1 cellular context compared by ENCODE assay signal in genomic region chr17:82118178-82118814, GRCh38.
TF ChIP-seq lines count a peak whose summit lies in the region.

No MANE protein-coding gene starts in this region.

TF ChIP-seq in PFSK-1, 5 proteins besides CTCF, POLR2A, EP300 and RAD21 (continued from another document):
- TF ChIP-seq FOXP2 (optimal IDR thresholded peaks at IDR 0.05; ENCODE audit: borderline replicate concordance, extremely low read depth, extremely low read length, insufficient read depth) (peak; percentile 22), SIN3A (IDR thresholded peaks at IDR 0.05; ENCODE audit: borderline replicate concordance, insufficient read depth, low read length) (no peak), POLR2AphosphoS5 (IDR thresholded peaks at IDR 0.05; ENCODE audit: low read depth, low read length) (no peak), TAF1 (IDR thresholded peaks at IDR 0.05; ENCODE audit: borderline replicate concordance, insufficient read depth, low read length) (no peak)
